ENCODE assay signal across 10 cellular contexts in genomic region chr18:41982942-41983660, GRCh38. TPM values are rescaled to one million over a fixed set of nuclear protein-coding genes. Genes with fewer than 3 reads are reported as not detected.
DNase-seq lines count a peak whose midpoint lies in the region; ATAC-seq and TF ChIP-seq lines count a peak whose summit lies in the region.
"Had no signal": no experiment of that assay in that cellular context is flagged by ENCODE, and none has a peak within 500 bp of the region (broad histone marks: within the 10 kb centered on the region; RNA-seq: fewer than 3 reads in every experiment).

No MANE protein-coding gene starts in this region.

- peak overlapping the region; percentile 57 for H3K4me3 Mint-ChIP-seq in activated CD4-positive, alpha-beta T cell treated with anti-CD3 and anti-CD28 coated beads, Interleukin-2, amount 10 ng/mL, durations not matched to agents 24 days and 14 days
- H3K4me3 Mint-ChIP-seq in activated CD4-positive, alpha-beta T cell treated with anti-CD3 and anti-CD28 coated beads, Interleukin-2, amount 10 ng/mL, durations not matched to agents 7 days and 5 days, result no peak overlapping the region
- H3K4me3 Mint-ChIP-seq in CD14-positive monocyte, result no peak overlapping the region

- CTCF ChIA-PET in activated CD4-positive, alpha-beta T cell treated with anti-CD3 and anti-CD28 coated beads, Interleukin-2, amount 10 ng/mL, durations not matched to agents 7 days and 5 days (lab: Charles Lee), result interaction anchor here (0.6 to 1.3 kb wide), 4 partner anchors 11 to 1640 kb away, joined by 3 read pairs; no protein-coding TSS in a partner anchor

- no peak for TF ChIP-seq CTCF in CD14-positive monocyte (IDR thresholded peaks at IDR 0.05)

- no peaks in the 10 kb centered on the region for H3K9me3 Mint-ChIP-seq in activated CD4-positive, alpha-beta T cell treated with anti-CD3 and anti-CD28 coated beads, Interleukin-2, amount 10 ng/mL, durations not matched to agents 24 days and 14 days
- H3K9me3 Mint-ChIP-seq in activated CD4-positive, alpha-beta T cell treated with anti-CD3 and anti-CD28 coated beads, Interleukin-2, amount 10 ng/mL, durations not matched to agents 7 days and 5 days, result no peaks in the 10 kb centered on the region
- H3K9me3 Mint-ChIP-seq in CD14-positive monocyte, result no peaks in the 10 kb centered on the region

- intact Hi-C loops in activated CD4-positive, alpha-beta T cell treated with anti-CD3 and anti-CD28 coated beads, Interleukin-2, amount 10 ng/mL, durations not matched to agents 24 days and 14 days (cut with micrococcal nuclease), result loop anchor here (1.0 to 2.0 kb wide), 5 partner anchors 10 to 77 kb away; partner anchors contain the start of gene PIK3C3
- intact Hi-C loops in CD14-positive monocyte (cut with micrococcal nuclease), result no loop called here

- POLR2A ChIA-PET in activated CD4-positive, alpha-beta T cell treated with anti-CD3 and anti-CD28 coated beads, Interleukin-2, amount 10 ng/mL, durations not matched to agents 7 days and 5 days (lab: Charles Lee), result no interaction called here

- H3K27me3 Mint-ChIP-seq in activated CD4-positive, alpha-beta T cell treated with anti-CD3 and anti-CD28 coated beads, Interleukin-2, amount 10 ng/mL, durations not matched to agents 24 days and 14 days, result no peaks in the 10 kb centered on the region
- no peaks in the 10 kb centered on the region for H3K27me3 Mint-ChIP-seq in activated CD4-positive, alpha-beta T cell treated with anti-CD3 and anti-CD28 coated beads, Interleukin-2, amount 10 ng/mL, durations not matched to agents 7 days and 5 days
- H3K27me3 Mint-ChIP-seq in CD14-positive monocyte (ENCODE audit: low read depth in 3 of 3), result no peaks in the 10 kb centered on the region

- H3K36me3 Mint-ChIP-seq in activated CD4-positive, alpha-beta T cell treated with anti-CD3 and anti-CD28 coated beads, Interleukin-2, amount 10 ng/mL, durations not matched to agents 24 days and 14 days (ENCODE audit: low read depth), result peaks cover 25% of the 10 kb centered on the region
- H3K36me3 Mint-ChIP-seq in activated CD4-positive, alpha-beta T cell treated with anti-CD3 and anti-CD28 coated beads, Interleukin-2, amount 10 ng/mL, durations not matched to agents 7 days and 5 days (ENCODE audit: low read depth), result peaks cover 28% of the 10 kb centered on the region
- H3K36me3 Mint-ChIP-seq in CD14-positive monocyte, result peaks cover 28 to 29% of the 10 kb centered on the region in 2 donors

- ATAC-seq in HG02642 (IDR thresholded peaks at IDR 0.05; ENCODE audit: poor library complexity, unreplicated experiment) (peak; percentile 90), HG03575 (IDR thresholded peaks at IDR 0.05; ENCODE audit: extremely low read depth, insufficient number of reproducible peaks, low FRiP score, unreplicated experiment) (peak; percentile 93)

- peaks cover 23% of the 10 kb centered on the region for H3K4me1 Mint-ChIP-seq in activated CD4-positive, alpha-beta T cell treated with anti-CD3 and anti-CD28 coated beads, Interleukin-2, amount 10 ng/mL, durations not matched to agents 24 days and 14 days
- H3K4me1 Mint-ChIP-seq in activated CD4-positive, alpha-beta T cell treated with anti-CD3 and anti-CD28 coated beads, Interleukin-2, amount 10 ng/mL, durations not matched to agents 7 days and 5 days, result peaks cover 13% of the 10 kb centered on the region
- H3K4me1 Mint-ChIP-seq in CD14-positive monocyte, result no peaks in the 10 kb centered on the region

- peak overlapping the region; percentile 89 for H3K27ac Mint-ChIP-seq in activated CD4-positive, alpha-beta T cell treated with anti-CD3 and anti-CD28 coated beads, Interleukin-2, amount 10 ng/mL, durations not matched to agents 24 days and 14 days
- no peak overlapping the region for H3K27ac Mint-ChIP-seq in activated CD4-positive, alpha-beta T cell treated with anti-CD3 and anti-CD28 coated beads, Interleukin-2, amount 10 ng/mL, durations not matched to agents 7 days and 5 days
- no peak overlapping the region for H3K27ac Mint-ChIP-seq in CD14-positive monocyte

- DNase-seq in activated CD4-positive, alpha-beta T cell treated with anti-CD3 and anti-CD28 coated beads, Interleukin-2, amount 10 ng/mL, durations not matched to agents 24 days and 14 days, result no peak
- no peak for DNase-seq in activated CD4-positive, alpha-beta T cell treated with anti-CD3 and anti-CD28 coated beads, Interleukin-2, amount 10 ng/mL, durations not matched to agents 7 days and 5 days
- DNase-seq in renal cortical epithelial cell (ENCODE audit: low read depth) (peak; percentile 16), CD14-positive monocyte (ENCODE audit: low spot score) (no peak), cerebellar cortex (ENCODE audit: low spot score) (no peak)
- DNase-seq in stimulated activated CD4-positive, alpha-beta T cell treated with anti-CD3 and anti-CD28 coated beads, Interleukin-12 subunit alpha, Interleukin-12 subunit beta, amount 100 ng/mL, for 4 hours, result no peak
- DNase-seq: amygdala, foreskin fibroblast had no signal

RNA-seq across cellular contexts. Expression of gene PIK3C3, which starts 28.1 kb away (rescaled TPM):
- 57.1 and 57.7 TPM in 2 replicates for total RNA-seq in activated CD4-positive, alpha-beta T cell treated with anti-CD3 and anti-CD28 coated beads, Interleukin-2, amount 10 ng/mL, durations not matched to agents 24 days and 14 days
- total RNA-seq in activated CD4-positive, alpha-beta T cell treated with anti-CD3 and anti-CD28 coated beads, Interleukin-2, amount 10 ng/mL, durations not matched to agents 7 days and 5 days, result 10 to 100 TPM; 42.5 to 45.1 TPM
- total RNA-seq in renal cortical epithelial cell, result 62.7 and 88.2 TPM in 2 replicates
- 10 to 100 TPM; 25.9 to 29.1 TPM for polyA plus RNA-seq in CD14-positive monocyte
